1 cellular context compared by ENCODE assay signal in the genomic region with DNA sequence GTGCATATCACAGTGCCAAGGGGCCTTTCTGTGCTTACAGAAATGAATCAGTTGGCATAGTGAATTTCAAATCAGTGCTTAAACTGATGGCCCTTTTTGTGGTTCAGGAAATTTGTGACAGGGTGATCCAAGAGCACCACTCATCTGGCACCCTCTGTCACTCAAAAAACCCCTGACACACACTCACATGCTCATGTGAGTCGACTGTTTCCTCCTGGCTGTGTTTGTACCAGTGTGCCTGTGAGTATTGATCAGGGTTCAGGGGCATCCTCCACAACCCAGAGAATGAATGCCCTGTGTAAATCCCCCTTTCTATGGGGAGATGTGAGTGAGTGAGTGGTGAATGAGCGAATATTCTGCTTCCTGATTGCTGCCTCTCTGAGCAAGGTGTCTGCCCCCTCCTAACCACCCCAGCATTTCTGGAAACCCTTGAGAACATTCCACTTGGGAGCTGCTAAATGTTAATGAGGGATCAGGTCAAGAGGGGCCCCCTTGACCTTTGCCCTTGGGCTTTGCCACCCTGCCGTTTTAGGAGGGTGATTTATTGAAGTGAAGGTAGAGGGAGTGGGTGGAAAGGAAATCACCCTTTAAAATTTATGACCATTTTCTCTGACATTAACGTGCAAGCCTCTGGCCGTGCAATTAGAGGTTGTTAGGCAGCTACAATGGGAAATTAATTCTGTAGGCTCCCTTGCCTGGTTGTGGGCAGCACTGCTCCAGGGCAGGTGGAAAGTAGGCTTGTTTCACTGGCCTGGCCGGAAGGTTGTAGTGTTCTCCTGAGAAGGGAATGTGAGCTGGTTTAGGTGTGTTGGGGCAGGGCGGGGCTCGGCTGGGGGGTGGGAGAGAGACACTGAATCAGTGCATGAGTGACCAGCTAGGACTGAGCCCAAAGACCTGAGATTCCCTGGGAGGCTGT.
TF ChIP-seq lines count a peak whose summit lies in the region.

No MANE protein-coding gene starts in this region.

TF ChIP-seq in HEK293, 187 proteins besides CTCF, POLR2A, EP300 and RAD21 (continued from another document):
- TF ChIP-seq, protein P1, sequence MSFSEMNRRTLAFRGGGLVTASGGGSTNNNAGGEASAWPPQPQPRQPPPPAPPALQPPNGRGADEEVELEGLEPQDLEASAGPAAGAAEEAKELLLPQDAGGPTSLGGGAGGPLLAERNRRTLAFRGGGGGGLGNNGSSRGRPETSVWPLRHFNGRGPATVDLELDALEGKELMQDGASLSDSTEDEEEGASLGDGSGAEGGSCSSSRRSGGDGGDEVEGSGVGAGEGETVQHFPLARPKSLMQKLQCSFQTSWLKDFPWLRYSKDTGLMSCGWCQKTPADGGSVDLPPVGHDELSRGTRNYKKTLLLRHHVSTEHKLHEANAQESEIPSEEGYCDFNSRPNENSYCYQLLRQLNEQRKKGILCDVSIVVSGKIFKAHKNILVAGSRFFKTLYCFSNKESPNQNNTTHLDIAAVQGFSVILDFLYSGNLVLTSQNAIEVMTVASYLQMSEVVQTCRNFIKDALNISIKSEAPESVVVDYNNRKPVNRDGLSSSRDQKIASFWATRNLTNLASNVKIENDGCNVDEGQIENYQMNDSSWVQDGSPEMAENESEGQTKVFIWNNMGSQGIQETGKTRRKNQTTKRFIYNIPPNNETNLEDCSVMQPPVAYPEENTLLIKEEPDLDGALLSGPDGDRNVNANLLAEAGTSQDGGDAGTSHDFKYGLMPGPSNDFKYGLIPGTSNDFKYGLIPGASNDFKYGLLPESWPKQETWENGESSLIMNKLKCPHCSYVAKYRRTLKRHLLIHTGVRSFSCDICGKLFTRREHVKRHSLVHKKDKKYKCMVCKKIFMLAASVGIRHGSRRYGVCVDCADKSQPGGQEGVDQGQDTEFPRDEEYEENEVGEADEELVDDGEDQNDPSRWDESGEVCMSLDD (tag by site-specific recombination; IDR thresholded peaks at IDR 0.05) = no peak
- TF ChIP-seq ZNF555 (tag by site-specific recombination; conservative IDR thresholded peaks at IDR 0.05) (no peak), ZNF16 (tag by site-specific recombination; IDR thresholded peaks at IDR 0.05; ENCODE audit: low read depth) (no peak), SP7 (tag by site-specific recombination; IDR thresholded peaks at IDR 0.05) (peak; percentile 94), ZBTB7A (tag by site-specific recombination; IDR thresholded peaks at IDR 0.05; ENCODE audit: low read depth) (no peak), ZNF510 (tag by site-specific recombination; IDR thresholded peaks at IDR 0.05; ENCODE audit: insufficient replicate concordance) (no peak), ZNF600 (tag by site-specific recombination; IDR thresholded peaks at IDR 0.05) (no peak), HOXA7 (CRISPR knock-in tag; IDR thresholded peaks at IDR 0.05; ENCODE audit: borderline replicate concordance) (no peak), OSR2 (tag by site-specific recombination; IDR thresholded peaks at IDR 0.05) (no peak), ZNF664 (tag by site-specific recombination; IDR thresholded peaks at IDR 0.05) (no peak), ZNF138 (tag by site-specific recombination; IDR thresholded peaks at IDR 0.05; ENCODE audit: borderline replicate concordance) (no peak), EGR2 (tag by site-specific recombination; IDR thresholded peaks at IDR 0.05; ENCODE audit: low read depth) (peak; percentile 56; the same call in 1 of the 2 replicates), ZNF221 (tag by site-specific recombination; IDR thresholded peaks at IDR 0.05; ENCODE audit: borderline replicate concordance) (no peak), ZNF701 (tag by site-specific recombination; IDR thresholded peaks at IDR 0.05) (no peak), ZNF302 (tag by site-specific recombination; IDR thresholded peaks at IDR 0.05; ENCODE audit: low read depth) (no peak), ZFP69B (tag by site-specific recombination; IDR thresholded peaks at IDR 0.05) (no peak), ZEB2 (tag by site-specific recombination; IDR thresholded peaks at IDR 0.05) (no peak), TCF7L2 (IDR thresholded peaks at IDR 0.05; ENCODE audit: borderline replicate concordance, low read depth, low read length) (no peak), ZNF426 (tag by site-specific recombination; IDR thresholded peaks at IDR 0.05) (no peak), ZNF292 (tag by site-specific recombination; IDR thresholded peaks at IDR 0.05; ENCODE audit: borderline replicate concordance, low read depth) (no peak), ZNF670 (tag by site-specific recombination; IDR thresholded peaks at IDR 0.05; ENCODE audit: low read depth) (no peak), IKZF3 (tag by site-specific recombination; IDR thresholded peaks at IDR 0.05) (peak; percentile 26; the same call in 1 of the 2 replicates), KLF10 (tag by site-specific recombination; IDR thresholded peaks at IDR 0.05) (0 out of 2 replicates have a peak, but pooled peaks have one; percentile 18), FEZF1 (tag by site-specific recombination; IDR thresholded peaks at IDR 0.05) (peak; percentile 42; the same call in 1 of the 2 replicates), ZNF341 (tag by site-specific recombination; IDR thresholded peaks at IDR 0.05; ENCODE audit: low read depth) (peak; percentile 28; the same call in 1 of the 2 replicates), HOXD13 (CRISPR knock-in tag; IDR thresholded peaks at IDR 0.05; ENCODE audit: borderline replicate concordance) (no peak)
- TF ChIP-seq, protein P2, sequence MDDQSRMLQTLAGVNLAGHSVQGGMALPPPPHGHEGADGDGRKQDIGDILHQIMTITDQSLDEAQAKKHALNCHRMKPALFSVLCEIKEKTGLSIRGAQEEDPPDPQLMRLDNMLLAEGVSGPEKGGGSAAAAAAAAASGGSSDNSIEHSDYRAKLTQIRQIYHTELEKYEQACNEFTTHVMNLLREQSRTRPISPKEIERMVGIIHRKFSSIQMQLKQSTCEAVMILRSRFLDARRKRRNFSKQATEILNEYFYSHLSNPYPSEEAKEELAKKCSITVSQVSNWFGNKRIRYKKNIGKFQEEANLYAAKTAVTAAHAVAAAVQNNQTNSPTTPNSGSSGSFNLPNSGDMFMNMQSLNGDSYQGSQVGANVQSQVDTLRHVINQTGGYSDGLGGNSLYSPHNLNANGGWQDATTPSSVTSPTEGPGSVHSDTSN (CRISPR knock-in tag; IDR thresholded peaks at IDR 0.05) = no peak
- TF ChIP-seq, protein P3, sequence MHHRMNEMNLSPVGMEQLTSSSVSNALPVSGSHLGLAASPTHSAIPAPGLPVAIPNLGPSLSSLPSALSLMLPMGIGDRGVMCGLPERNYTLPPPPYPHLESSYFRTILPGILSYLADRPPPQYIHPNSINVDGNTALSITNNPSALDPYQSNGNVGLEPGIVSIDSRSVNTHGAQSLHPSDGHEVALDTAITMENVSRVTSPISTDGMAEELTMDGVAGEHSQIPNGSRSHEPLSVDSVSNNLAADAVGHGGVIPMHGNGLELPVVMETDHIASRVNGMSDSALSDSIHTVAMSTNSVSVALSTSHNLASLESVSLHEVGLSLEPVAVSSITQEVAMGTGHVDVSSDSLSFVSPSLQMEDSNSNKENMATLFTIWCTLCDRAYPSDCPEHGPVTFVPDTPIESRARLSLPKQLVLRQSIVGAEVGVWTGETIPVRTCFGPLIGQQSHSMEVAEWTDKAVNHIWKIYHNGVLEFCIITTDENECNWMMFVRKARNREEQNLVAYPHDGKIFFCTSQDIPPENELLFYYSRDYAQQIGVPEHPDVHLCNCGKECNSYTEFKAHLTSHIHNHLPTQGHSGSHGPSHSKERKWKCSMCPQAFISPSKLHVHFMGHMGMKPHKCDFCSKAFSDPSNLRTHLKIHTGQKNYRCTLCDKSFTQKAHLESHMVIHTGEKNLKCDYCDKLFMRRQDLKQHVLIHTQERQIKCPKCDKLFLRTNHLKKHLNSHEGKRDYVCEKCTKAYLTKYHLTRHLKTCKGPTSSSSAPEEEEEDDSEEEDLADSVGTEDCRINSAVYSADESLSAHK (tag by site-specific recombination; IDR thresholded peaks at IDR 0.05) = 0 out of 2 replicates have a peak, but pooled peaks have one; percentile 59
- TF ChIP-seq, protein P4, sequence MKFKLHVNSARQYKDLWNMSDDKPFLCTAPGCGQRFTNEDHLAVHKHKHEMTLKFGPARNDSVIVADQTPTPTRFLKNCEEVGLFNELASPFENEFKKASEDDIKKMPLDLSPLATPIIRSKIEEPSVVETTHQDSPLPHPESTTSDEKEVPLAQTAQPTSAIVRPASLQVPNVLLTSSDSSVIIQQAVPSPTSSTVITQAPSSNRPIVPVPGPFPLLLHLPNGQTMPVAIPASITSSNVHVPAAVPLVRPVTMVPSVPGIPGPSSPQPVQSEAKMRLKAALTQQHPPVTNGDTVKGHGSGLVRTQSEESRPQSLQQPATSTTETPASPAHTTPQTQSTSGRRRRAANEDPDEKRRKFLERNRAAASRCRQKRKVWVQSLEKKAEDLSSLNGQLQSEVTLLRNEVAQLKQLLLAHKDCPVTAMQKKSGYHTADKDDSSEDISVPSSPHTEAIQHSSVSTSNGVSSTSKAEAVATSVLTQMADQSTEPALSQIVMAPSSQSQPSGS (tag by site-specific recombination; IDR thresholded peaks at IDR 0.05; ENCODE audit: low read depth) = no peak
- TF ChIP-seq, protein P5, sequence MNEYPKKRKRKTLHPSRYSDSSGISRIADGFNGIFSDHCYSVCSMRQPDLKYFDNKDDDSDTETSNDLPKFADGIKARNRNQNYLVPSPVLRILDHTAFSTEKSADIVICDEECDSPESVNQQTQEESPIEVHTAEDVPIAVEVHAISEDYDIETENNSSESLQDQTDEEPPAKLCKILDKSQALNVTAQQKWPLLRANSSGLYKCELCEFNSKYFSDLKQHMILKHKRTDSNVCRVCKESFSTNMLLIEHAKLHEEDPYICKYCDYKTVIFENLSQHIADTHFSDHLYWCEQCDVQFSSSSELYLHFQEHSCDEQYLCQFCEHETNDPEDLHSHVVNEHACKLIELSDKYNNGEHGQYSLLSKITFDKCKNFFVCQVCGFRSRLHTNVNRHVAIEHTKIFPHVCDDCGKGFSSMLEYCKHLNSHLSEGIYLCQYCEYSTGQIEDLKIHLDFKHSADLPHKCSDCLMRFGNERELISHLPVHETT (tag by site-specific recombination; IDR thresholded peaks at IDR 0.05) = no peak
- TF ChIP-seq, protein P6, sequence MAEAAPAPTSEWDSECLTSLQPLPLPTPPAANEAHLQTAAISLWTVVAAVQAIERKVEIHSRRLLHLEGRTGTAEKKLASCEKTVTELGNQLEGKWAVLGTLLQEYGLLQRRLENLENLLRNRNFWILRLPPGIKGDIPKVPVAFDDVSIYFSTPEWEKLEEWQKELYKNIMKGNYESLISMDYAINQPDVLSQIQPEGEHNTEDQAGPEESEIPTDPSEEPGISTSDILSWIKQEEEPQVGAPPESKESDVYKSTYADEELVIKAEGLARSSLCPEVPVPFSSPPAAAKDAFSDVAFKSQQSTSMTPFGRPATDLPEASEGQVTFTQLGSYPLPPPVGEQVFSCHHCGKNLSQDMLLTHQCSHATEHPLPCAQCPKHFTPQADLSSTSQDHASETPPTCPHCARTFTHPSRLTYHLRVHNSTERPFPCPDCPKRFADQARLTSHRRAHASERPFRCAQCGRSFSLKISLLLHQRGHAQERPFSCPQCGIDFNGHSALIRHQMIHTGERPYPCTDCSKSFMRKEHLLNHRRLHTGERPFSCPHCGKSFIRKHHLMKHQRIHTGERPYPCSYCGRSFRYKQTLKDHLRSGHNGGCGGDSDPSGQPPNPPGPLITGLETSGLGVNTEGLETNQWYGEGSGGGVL (tag by site-specific recombination; IDR thresholded peaks at IDR 0.05) = no peak
- TF ChIP-seq, protein P7, sequence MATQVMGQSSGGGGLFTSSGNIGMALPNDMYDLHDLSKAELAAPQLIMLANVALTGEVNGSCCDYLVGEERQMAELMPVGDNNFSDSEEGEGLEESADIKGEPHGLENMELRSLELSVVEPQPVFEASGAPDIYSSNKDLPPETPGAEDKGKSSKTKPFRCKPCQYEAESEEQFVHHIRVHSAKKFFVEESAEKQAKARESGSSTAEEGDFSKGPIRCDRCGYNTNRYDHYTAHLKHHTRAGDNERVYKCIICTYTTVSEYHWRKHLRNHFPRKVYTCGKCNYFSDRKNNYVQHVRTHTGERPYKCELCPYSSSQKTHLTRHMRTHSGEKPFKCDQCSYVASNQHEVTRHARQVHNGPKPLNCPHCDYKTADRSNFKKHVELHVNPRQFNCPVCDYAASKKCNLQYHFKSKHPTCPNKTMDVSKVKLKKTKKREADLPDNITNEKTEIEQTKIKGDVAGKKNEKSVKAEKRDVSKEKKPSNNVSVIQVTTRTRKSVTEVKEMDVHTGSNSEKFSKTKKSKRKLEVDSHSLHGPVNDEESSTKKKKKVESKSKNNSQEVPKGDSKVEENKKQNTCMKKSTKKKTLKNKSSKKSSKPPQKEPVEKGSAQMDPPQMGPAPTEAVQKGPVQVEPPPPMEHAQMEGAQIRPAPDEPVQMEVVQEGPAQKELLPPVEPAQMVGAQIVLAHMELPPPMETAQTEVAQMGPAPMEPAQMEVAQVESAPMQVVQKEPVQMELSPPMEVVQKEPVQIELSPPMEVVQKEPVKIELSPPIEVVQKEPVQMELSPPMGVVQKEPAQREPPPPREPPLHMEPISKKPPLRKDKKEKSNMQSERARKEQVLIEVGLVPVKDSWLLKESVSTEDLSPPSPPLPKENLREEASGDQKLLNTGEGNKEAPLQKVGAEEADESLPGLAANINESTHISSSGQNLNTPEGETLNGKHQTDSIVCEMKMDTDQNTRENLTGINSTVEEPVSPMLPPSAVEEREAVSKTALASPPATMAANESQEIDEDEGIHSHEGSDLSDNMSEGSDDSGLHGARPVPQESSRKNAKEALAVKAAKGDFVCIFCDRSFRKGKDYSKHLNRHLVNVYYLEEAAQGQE (tag by site-specific recombination; IDR thresholded peaks at IDR 0.05) = no peak
